Comparison of ENCODE assay signal across 1 cellular context in the genomic region with DNA sequence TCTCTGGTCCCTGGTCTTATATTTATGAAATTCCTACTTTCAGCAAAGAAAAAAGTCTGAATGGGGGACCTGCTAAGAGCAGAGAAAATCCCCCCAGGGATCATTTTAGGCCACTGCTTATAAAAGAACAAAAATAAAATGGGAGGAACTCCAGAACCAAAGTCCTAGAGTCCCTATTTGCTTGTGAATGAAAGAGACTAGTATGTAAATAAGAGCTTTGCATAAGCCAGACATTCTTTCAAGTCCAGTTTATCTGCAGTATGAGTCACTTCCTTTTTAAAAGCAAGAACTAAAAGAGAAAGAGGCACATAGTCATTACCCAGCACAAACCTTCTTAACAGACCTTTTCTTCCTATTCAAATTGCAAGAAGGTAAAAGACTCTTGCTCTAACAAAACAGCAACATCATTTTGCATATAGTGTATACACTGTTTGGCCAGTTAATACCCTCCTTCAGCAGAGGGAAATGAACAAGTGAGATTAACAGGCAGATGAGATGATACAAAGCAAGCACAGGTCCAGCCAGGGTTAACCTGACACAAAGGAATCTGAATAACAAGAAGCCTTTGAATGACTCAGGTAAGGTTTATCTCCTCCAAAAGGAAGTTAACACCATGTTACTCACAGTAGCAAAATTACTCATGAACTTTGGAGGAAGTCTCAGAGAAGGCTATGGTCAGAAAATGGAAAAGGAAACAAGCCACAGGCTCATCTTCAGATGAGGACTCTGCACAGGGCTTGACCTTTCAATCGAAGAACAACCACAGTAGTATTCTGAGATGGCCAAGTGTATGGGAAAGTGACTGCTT.
A peak's percentile ranks its signal among the peaks of the same experiment; 100 is the strongest.
TF ChIP-seq lines count a peak whose summit lies in the region.

No MANE protein-coding gene starts in this region.

TF ChIP-seq in A549, 52 proteins besides CTCF, POLR2A, EP300 and RAD21 (continued from another document):
- TF ChIP-seq, protein P1, sequence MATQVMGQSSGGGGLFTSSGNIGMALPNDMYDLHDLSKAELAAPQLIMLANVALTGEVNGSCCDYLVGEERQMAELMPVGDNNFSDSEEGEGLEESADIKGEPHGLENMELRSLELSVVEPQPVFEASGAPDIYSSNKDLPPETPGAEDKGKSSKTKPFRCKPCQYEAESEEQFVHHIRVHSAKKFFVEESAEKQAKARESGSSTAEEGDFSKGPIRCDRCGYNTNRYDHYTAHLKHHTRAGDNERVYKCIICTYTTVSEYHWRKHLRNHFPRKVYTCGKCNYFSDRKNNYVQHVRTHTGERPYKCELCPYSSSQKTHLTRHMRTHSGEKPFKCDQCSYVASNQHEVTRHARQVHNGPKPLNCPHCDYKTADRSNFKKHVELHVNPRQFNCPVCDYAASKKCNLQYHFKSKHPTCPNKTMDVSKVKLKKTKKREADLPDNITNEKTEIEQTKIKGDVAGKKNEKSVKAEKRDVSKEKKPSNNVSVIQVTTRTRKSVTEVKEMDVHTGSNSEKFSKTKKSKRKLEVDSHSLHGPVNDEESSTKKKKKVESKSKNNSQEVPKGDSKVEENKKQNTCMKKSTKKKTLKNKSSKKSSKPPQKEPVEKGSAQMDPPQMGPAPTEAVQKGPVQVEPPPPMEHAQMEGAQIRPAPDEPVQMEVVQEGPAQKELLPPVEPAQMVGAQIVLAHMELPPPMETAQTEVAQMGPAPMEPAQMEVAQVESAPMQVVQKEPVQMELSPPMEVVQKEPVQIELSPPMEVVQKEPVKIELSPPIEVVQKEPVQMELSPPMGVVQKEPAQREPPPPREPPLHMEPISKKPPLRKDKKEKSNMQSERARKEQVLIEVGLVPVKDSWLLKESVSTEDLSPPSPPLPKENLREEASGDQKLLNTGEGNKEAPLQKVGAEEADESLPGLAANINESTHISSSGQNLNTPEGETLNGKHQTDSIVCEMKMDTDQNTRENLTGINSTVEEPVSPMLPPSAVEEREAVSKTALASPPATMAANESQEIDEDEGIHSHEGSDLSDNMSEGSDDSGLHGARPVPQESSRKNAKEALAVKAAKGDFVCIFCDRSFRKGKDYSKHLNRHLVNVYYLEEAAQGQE (IDR thresholded peaks at IDR 0.05), result no peak
- TF ChIP-seq FOSB (CRISPR knock-in tag; IDR thresholded peaks at IDR 0.05) (peak; percentile 81), SMC3 (IDR thresholded peaks at IDR 0.05) (peak; percentile 45; the same call in 2 of the 3 replicates), NPAS2 (CRISPR knock-in tag; IDR thresholded peaks at IDR 0.05; ENCODE audit: borderline replicate concordance) (no peak), ZSCAN20 (CRISPR knock-in tag; IDR thresholded peaks at IDR 0.05) (0 out of 2 replicates have a peak, but pooled peaks have one; percentile 65), CEBPB (IDR thresholded peaks at IDR 0.05) (peak; percentile 60 to 85; a peak in 3 of 4 replicates), RCOR1 (IDR thresholded peaks at IDR 0.05; ENCODE audit: low read depth, low read length) (no peak), ZFP36 (IDR thresholded peaks at IDR 0.05; ENCODE audit: borderline replicate concordance, partially characterized antibody) (no peak), ESRRA (IDR thresholded peaks at IDR 0.05; ENCODE audit: borderline replicate concordance, low read length) (no peak), RFX5 (IDR thresholded peaks at IDR 0.05) (0 out of 2 replicates have a peak, but pooled peaks have one; percentile 10), ZC3H11A (IDR thresholded peaks at IDR 0.05) (no peak), FOSL2 (IDR thresholded peaks at IDR 0.05) (peak; percentile 80), FOSL2 (CRISPR knock-in tag; IDR thresholded peaks at IDR 0.05) (peak; percentile 98), SREBF2 (IDR thresholded peaks at IDR 0.05) (no peak), TFCP2L1 (CRISPR knock-in tag; IDR thresholded peaks at IDR 0.05) (0 out of 2 replicates have a peak, but pooled peaks have one; percentile 54), RNF2 (IDR thresholded peaks at IDR 0.05; ENCODE audit: borderline replicate concordance, low read depth) (no peak), NR3C1 (IDR thresholded peaks at IDR 0.05) (no peak), NFE2L2 (conservative IDR thresholded peaks at IDR 0.05; ENCODE audit: low read length) (0 out of 2 replicates have a peak, but pooled peaks have one; percentile 4), CBX2 (IDR thresholded peaks at IDR 0.05; ENCODE audit: borderline replicate concordance, low read depth) (no peak), KDM1A (IDR thresholded peaks at IDR 0.05; ENCODE audit: low read depth) (no peak), CHD2 (IDR thresholded peaks at IDR 0.05; ENCODE audit: low read length, partially characterized antibody) (no peak), EHF (CRISPR knock-in tag; IDR thresholded peaks at IDR 0.05) (peak; percentile 90), HEYL (CRISPR knock-in tag; IDR thresholded peaks at IDR 0.05) (0 out of 2 replicates have a peak, but pooled peaks have one; percentile 42), RARB (CRISPR knock-in tag; IDR thresholded peaks at IDR 0.05) (peak; percentile 90), FOXS1 (CRISPR knock-in tag; IDR thresholded peaks at IDR 0.05) (peak; percentile 45), GATA3 (IDR thresholded peaks at IDR 0.05; ENCODE audit: borderline replicate concordance) (peak; percentile 88)
- TF ChIP-seq, protein P2, sequence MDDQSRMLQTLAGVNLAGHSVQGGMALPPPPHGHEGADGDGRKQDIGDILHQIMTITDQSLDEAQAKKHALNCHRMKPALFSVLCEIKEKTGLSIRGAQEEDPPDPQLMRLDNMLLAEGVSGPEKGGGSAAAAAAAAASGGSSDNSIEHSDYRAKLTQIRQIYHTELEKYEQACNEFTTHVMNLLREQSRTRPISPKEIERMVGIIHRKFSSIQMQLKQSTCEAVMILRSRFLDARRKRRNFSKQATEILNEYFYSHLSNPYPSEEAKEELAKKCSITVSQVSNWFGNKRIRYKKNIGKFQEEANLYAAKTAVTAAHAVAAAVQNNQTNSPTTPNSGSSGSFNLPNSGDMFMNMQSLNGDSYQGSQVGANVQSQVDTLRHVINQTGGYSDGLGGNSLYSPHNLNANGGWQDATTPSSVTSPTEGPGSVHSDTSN (IDR thresholded peaks at IDR 0.05), result no peak
- TF ChIP-seq, protein P3, sequence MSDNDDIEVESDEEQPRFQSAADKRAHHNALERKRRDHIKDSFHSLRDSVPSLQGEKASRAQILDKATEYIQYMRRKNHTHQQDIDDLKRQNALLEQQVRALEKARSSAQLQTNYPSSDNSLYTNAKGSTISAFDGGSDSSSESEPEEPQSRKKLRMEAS (IDR thresholded peaks at IDR 0.05), result peak; percentile 78
